In the genomic region with DNA sequence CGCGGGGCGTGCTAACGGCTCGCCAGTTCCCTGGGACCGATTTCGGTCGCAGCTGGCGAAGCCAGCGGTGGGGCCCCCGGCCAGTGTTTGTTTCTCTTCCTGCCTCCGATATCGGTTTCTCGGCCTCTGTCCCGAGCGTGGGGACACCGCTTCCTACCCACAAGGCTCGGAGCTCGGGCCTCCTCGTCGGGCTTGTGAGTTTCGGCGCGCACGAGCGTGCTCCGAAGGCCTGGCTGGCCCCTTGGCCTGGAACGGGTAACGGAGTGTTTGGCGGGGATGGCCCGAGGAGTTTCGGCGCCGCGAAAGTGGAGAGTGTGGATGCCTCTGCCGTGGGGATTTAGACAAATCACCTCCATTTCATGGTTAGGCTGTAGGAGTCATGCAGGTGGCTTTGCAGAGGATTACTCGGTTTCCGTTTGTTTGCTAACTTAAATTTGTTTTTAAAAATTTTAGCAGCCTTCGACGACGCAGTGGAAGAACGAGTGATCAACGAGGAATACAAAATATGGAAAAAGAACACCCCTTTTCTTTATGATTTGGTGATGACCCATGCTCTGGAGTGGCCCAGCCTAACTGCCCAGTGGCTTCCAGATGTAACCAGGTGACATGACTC, we compare ENCODE assay signal across 8 cellular contexts. TPM values are rescaled to one million over a fixed set of nuclear protein-coding genes. Genes with fewer than 3 reads are reported as not detected.
DNase-seq lines count a peak whose midpoint lies in the region; ATAC-seq and TF ChIP-seq lines count a peak whose summit lies in the region.

No MANE protein-coding gene starts in this region.

- peak overlapping the region; percentile 76 for H3K4me3 ChIP-seq in hepatocyte

- 3% methylated on average over 43 of the region's 43 CpGs for WGBS in hepatocyte (ENCODE audit: low lambda C conversion rate, missing lambda C conversion rate)

- H3K36me3 Mint-ChIP-seq in activated naive CD8-positive, alpha-beta T cell: peaks cover 11% of the 10 kb centered on the region
- H3K36me3 Mint-ChIP-seq in stimulated activated effector memory CD8-positive, alpha-beta T cell treated with anti-CD3 and anti-CD28 coated beads, Interleukin-12 subunit alpha, Interleukin-12 subunit beta, amount 100 ng/mL, for 72 hours: peaks cover 92% of the 10 kb centered on the region

- H3K4me3 Mint-ChIP-seq in activated naive CD8-positive, alpha-beta T cell: peak overlapping the region; percentile 99
- peak overlapping the region; percentile 80 for H3K4me3 Mint-ChIP-seq in stimulated activated effector memory CD8-positive, alpha-beta T cell treated with anti-CD3 and anti-CD28 coated beads, Interleukin-12 subunit alpha, Interleukin-12 subunit beta, amount 100 ng/mL, for 72 hours

- no peaks in the 10 kb centered on the region for H3K27me3 ChIP-seq in hepatocyte

- H3K79me2 ChIP-seq in hepatocyte: peaks cover 82% of the 10 kb centered on the region

- no peaks in the 10 kb centered on the region for H3K9me2 ChIP-seq in hepatocyte (replicated peaks; ENCODE audit: insufficient read depth)

- H3K27ac ChIP-seq in hepatocyte: peak overlapping the region; percentile 96

- peak overlapping the region; percentile 100 for H3K27ac Mint-ChIP-seq in activated naive CD8-positive, alpha-beta T cell
- peak overlapping the region; percentile 98 for H3K27ac Mint-ChIP-seq in stimulated activated effector memory CD8-positive, alpha-beta T cell treated with anti-CD3 and anti-CD28 coated beads, Interleukin-12 subunit alpha, Interleukin-12 subunit beta, amount 100 ng/mL, for 72 hours

- H3K4me2 ChIP-seq in hepatocyte: peak overlapping the region; percentile 90

- no peaks in the 10 kb centered on the region for H3K9me3 ChIP-seq in hepatocyte (ENCODE audit: low read depth)

- no peaks in the 10 kb centered on the region for H3K9me3 Mint-ChIP-seq in activated naive CD8-positive, alpha-beta T cell (ENCODE audit: low read depth)
- no peaks in the 10 kb centered on the region for H3K9me3 Mint-ChIP-seq in stimulated activated effector memory CD8-positive, alpha-beta T cell treated with anti-CD3 and anti-CD28 coated beads, Interleukin-12 subunit alpha, Interleukin-12 subunit beta, amount 100 ng/mL, for 72 hours

- H4K20me1 ChIP-seq in hepatocyte (ENCODE audit: insufficient read depth, poor library complexity, severe bottlenecking): peaks cover 30% of the 10 kb centered on the region

- ATAC-seq in HG02870 (IDR thresholded peaks at IDR 0.05; ENCODE audit: unreplicated experiment): peak; percentile 13
- peak; percentile 9 for ATAC-seq in stimulated activated effector memory CD8-positive, alpha-beta T cell treated with anti-CD3 and anti-CD28 coated beads, Interleukin-12 subunit alpha, Interleukin-12 subunit beta, amount 100 ng/mL, for 72 hours

- peaks cover 4% of the 10 kb centered on the region for H3K36me3 ChIP-seq in hepatocyte (replicated peaks; ENCODE audit: insufficient read depth, low read depth)

- no peaks in the 10 kb centered on the region for H3K27me3 Mint-ChIP-seq in activated naive CD8-positive, alpha-beta T cell

- peaks cover 21% of the 10 kb centered on the region for H3K4me1 ChIP-seq in hepatocyte (ENCODE audit: insufficient read depth)

- H3K4me1 Mint-ChIP-seq in activated naive CD8-positive, alpha-beta T cell (ENCODE audit: low read depth): peaks cover 52% of the 10 kb centered on the region
- peaks cover 52% of the 10 kb centered on the region for H3K4me1 Mint-ChIP-seq in stimulated activated effector memory CD8-positive, alpha-beta T cell treated with anti-CD3 and anti-CD28 coated beads, Interleukin-12 subunit alpha, Interleukin-12 subunit beta, amount 100 ng/mL, for 72 hours

- H2AFZ ChIP-seq in hepatocyte: peak overlapping the region; percentile 77

- TF ChIP-seq CTCF in hepatocyte (IDR thresholded peaks at IDR 0.05; ENCODE audit: poor library complexity): peak; percentile 4

- DNase-seq in NCI-H82 (lab: John Stamatoyannopoulos, UW): peak; percentile 64
- no peak for DNase-seq in NCI-H82 treated with DMSO at 0.1 percent for 48 hours (lab: John Stamatoyannopoulos, UW; ENCODE audit: unreplicated experiment)
- no peak for DNase-seq in hepatocyte (ENCODE audit: low spot score)
- no peak for DNase-seq in stimulated activated effector memory CD8-positive, alpha-beta T cell treated with anti-CD3 and anti-CD28 coated beads, Interleukin-12 subunit alpha, Interleukin-12 subunit beta, amount 100 ng/mL, for 72 hours (ENCODE audit: low spot score in 2 of 2)
- no peak for DNase-seq in OCI-M1 (lab: John Stamatoyannopoulos, UW)
- DNase-seq in SKM-1 (lab: John Stamatoyannopoulos, UW; ENCODE audit: unreplicated experiment): no peak

RNA-seq across cellular contexts. Expression of a gene that starts 0.6 kb away (rescaled TPM):
- total RNA-seq in hepatocyte: 139 and 147 TPM in 2 replicates
- polyA plus RNA-seq in hepatocyte: 167 and 177 TPM in 2 replicates

RNA-seq across cellular contexts. Expression of a gene that starts 1.2 kb away (rescaled TPM):
- 65.1 and 70.1 TPM in 2 replicates for total RNA-seq in hepatocyte
- 62.7 and 64.6 TPM in 2 replicates for polyA plus RNA-seq in hepatocyte

RNA-seq across cellular contexts. Expression of a gene that starts 51.0 kb away (rescaled TPM):
- total RNA-seq in hepatocyte: 7.6 and 9.0 TPM in 2 replicates
- 6.8 and 6.9 TPM in 2 replicates for polyA plus RNA-seq in hepatocyte
